ENCODE assay signal across 10 cellular contexts in genomic region chr2:1051075-1051474, GRCh38.
DNase-seq lines count a peak whose midpoint lies in the region; ATAC-seq, FAIRE-seq and TF ChIP-seq lines count a peak whose summit lies in the region.
"Had no signal": no experiment of that assay in that cellular context is flagged by ENCODE, and none has a peak within 500 bp of the region (broad histone marks: within the 10 kb centered on the region; RNA-seq: fewer than 3 reads in every experiment).

No MANE protein-coding gene starts in this region.

- H3K27me3 ChIP-seq in HepG2 (ENCODE audit: control insufficient read depth in 1 of 2, insufficient read depth in 2 of 2, low read length in 2 of 2) (peaks cover 0 to 8% of the 10 kb centered on the region in 2 experiments; a peak in 1 of 5 replicates), right lobe of liver (no peaks in the 10 kb centered on the region), RWPE2 (ENCODE audit: insufficient read depth, poor library complexity, severe bottlenecking) (no peaks in the 10 kb centered on the region), foreskin keratinocyte (no peaks in the 10 kb centered on the region)

- no peak for TF ChIP-seq CTCF in HepG2 (CRISPR knock-in tag; IDR thresholded peaks at IDR 0.05)
- TF ChIP-seq CTCF in right lobe of liver (IDR thresholded peaks at IDR 0.05): no peak
- peak; percentile 20 for TF ChIP-seq CTCF in RWPE2 (IDR thresholded peaks at IDR 0.05; ENCODE audit: poor library complexity, severe bottlenecking)
- TF ChIP-seq CTCF in foreskin keratinocyte (conservative IDR thresholded peaks at IDR 0.05): peak; percentile 38
- TF ChIP-seq CTCF in GM10266 (IDR thresholded peaks at IDR 0.05; ENCODE audit: control insufficient read depth, insufficient read depth, low read depth, missing control alignments): no peak

- no peak for FAIRE-seq in HepG2 (lab: Jason Lieb, UNC)

- intact Hi-C loops in HepG2 (cut with micrococcal nuclease; ENCODE audit: unreplicated experiment) (no loop called here), right lobe of liver (cut with DNase I) (no loop called here)

- WGBS in HepG2 (ENCODE audit: low lambda C conversion rate): 1% methylated on average over 3 of the region's 3 CpGs
- WGBS in right lobe of liver (ENCODE audit: insufficient coverage, low coverage, low lambda C conversion rate, missing lambda C conversion rate): 27% methylated on average over 3 of the region's 3 CpGs

- H3K36me3 ChIP-seq in HepG2 (replicated peaks in 1 of 2; ENCODE audit: control insufficient read depth in 1 of 2, insufficient read depth in 2 of 2, low read length in 2 of 2) (no peaks in the 10 kb centered on the region), right lobe of liver (no peaks in the 10 kb centered on the region), RWPE2 (ENCODE audit: low read depth) (no peaks in the 10 kb centered on the region)

- TF ChIP-seq RAD21 in HepG2 (CRISPR knock-in tag; IDR thresholded peaks at IDR 0.05): no peak

- TF ChIP-seq POLR2A in HepG2 (IDR thresholded peaks at IDR 0.05; ENCODE audit: insufficient read depth in 1 of 2, low read depth in 2 of 2, low read length in 2 of 2): no peak
- no peak for TF ChIP-seq POLR2A in right lobe of liver (IDR thresholded peaks at IDR 0.05)

- peak; percentile 93 for ATAC-seq in HepG2
- ATAC-seq in right lobe of liver: no peak
- ATAC-seq in RWPE2 (ENCODE audit: low read depth): no peak
- ATAC-seq in foreskin keratinocyte: peak; percentile 68
- ATAC-seq: T-helper 17 cell had no signal

- no peak overlapping the region for H3K9ac ChIP-seq in HepG2 (ENCODE audit: insufficient read depth, low read depth, low read length)

- no peak overlapping the region for H3K4me2 ChIP-seq in HepG2 (ENCODE audit: low read depth, low read length)

- H3K9me3 ChIP-seq in HepG2 (ENCODE audit: low read length) (no peaks in the 10 kb centered on the region), right lobe of liver (no peaks in the 10 kb centered on the region), RWPE2 (ENCODE audit: severe bottlenecking) (peaks cover 2% of the 10 kb centered on the region)

- no TSS peak for BruUV-seq in HepG2 (replicated peaks; lab: Mats Ljungman, UMichigan)

- DNase-seq in HepG2 (ENCODE audit: low spot score) (peak; percentile 10), right lobe of liver (no peak), RWPE2 (ENCODE audit: low spot score) (no peak), foreskin keratinocyte (no peak), substantia nigra (lab: John Stamatoyannopoulos, UW) (no peak), islet precursor cell (no peak), GM10266 (ENCODE audit: extremely low spot score) (no peak)
- no peak for DNase-seq in stimulated activated CD4-positive, alpha-beta T cell treated with anti-CD3 and anti-CD28 coated beads, Interleukin-4, amount 100 ng/mL, for 24 hours
- DNase-seq: activated naive CD8-positive, alpha-beta T cell treated with anti-CD3 and anti-CD28 coated beads, Interleukin-2, amount 10 ng/mL, durations not matched to agents 7 days and 5 days; T-helper 17 cell had no signal

- no peaks in the 10 kb centered on the region for H4K20me1 ChIP-seq in HepG2 (ENCODE audit: insufficient read depth, low read length)

- H3K4me3 ChIP-seq in HepG2 (replicated peaks in 1 of 3; ENCODE audit: insufficient read depth in 1 of 3, low read depth in 2 of 3, low read length in 3 of 3) (no peak overlapping the region), right lobe of liver (no peak overlapping the region), RWPE2 (ENCODE audit: severe bottlenecking) (no peak overlapping the region)

- H3K27ac ChIP-seq in HepG2 (ENCODE audit: extremely low read length, insufficient read depth, low read length) (no peak overlapping the region), right lobe of liver (no peak overlapping the region), RWPE2 (ENCODE audit: poor library complexity, severe bottlenecking) (no peak overlapping the region), foreskin keratinocyte (no peak overlapping the region), substantia nigra (ENCODE audit: low read depth, low read length, poor library complexity, severe bottlenecking) (no peak overlapping the region)

- POLR2A ChIA-PET in HepG2 (lab: Yijun Ruan, JAX): no interaction called here

- CTCF ChIA-PET in HepG2 (lab: Yijun Ruan, JAX; ENCODE audit: low intra/inter-chr PET ratio, low total read pairs): no interaction called here

- no peaks in the 10 kb centered on the region for H3K79me2 ChIP-seq in HepG2 (ENCODE audit: insufficient read depth, low read length)

- H2AFZ ChIP-seq in HepG2 (ENCODE audit: low read length): no peak overlapping the region

- H3K4me1 ChIP-seq in HepG2 (ENCODE audit: insufficient read depth, low read length): no peaks in the 10 kb centered on the region
- H3K4me1 ChIP-seq in right lobe of liver: no peaks in the 10 kb centered on the region
- H3K4me1 ChIP-seq in RWPE2 (ENCODE audit: insufficient read depth, poor library complexity, severe bottlenecking): no peaks in the 10 kb centered on the region
- H3K4me1 ChIP-seq in foreskin keratinocyte: peaks cover 9% of the 10 kb centered on the region

- TF ChIP-seq EP300 in HepG2 (IDR thresholded peaks at IDR 0.05; ENCODE audit: low read depth in 2 of 2, low read length in 2 of 2): no peak
- TF ChIP-seq EP300 in HepG2 (CRISPR knock-in tag; IDR thresholded peaks at IDR 0.05; ENCODE audit: borderline replicate concordance): no peak

- in situ Hi-C loops in HepG2 (cut with HindIII; ENCODE audit: extremely low pct_ligation_motif_present, low pct_unique_long_range_greater_than_20kb): no loop called here

TF ChIP-seq in HepG2, 621 proteins besides CTCF, POLR2A, EP300 and RAD21:
- TF ChIP-seq GABPA (IDR thresholded peaks at IDR 0.05; ENCODE audit: low read depth, low read length): no peak
- TF ChIP-seq GABPA (CRISPR knock-in tag; IDR thresholded peaks at IDR 0.05; ENCODE audit: low read depth): peak; percentile 71; the same call in 1 of the 2 replicates
- no peak for TF ChIP-seq IRX3 (CRISPR knock-in tag; IDR thresholded peaks at IDR 0.05; ENCODE audit: borderline replicate concordance, low read depth)
- TF ChIP-seq ZBTB25 (CRISPR knock-in tag; IDR thresholded peaks at IDR 0.05): no peak
- TF ChIP-seq MEIS1 (CRISPR knock-in tag; IDR thresholded peaks at IDR 0.05; ENCODE audit: borderline replicate concordance): no peak
- peak; percentile 50; the same call in 1 of the 2 replicates for TF ChIP-seq ZNF710 (CRISPR knock-in tag; IDR thresholded peaks at IDR 0.05; ENCODE audit: borderline replicate concordance)
- TF ChIP-seq PCBP2 (optimal IDR thresholded peaks at IDR 0.05; ENCODE audit: low read depth, low read length, poor library complexity, severe bottlenecking): peak; percentile 83
- peak; percentile 74 for TF ChIP-seq HNRNPK (IDR thresholded peaks at IDR 0.05; ENCODE audit: low read depth, low read length, poor library complexity, severe bottlenecking)

Comparison
In these comparisons a context has a peak if more than half of its experiments do, and no peak if none do; other contexts are left out.
1. ATAC-seq: peak in HepG2 (single experiment) and foreskin keratinocyte (single experiment); none in right lobe of liver (0 of 4) and RWPE2 (single experiment).
2. CTCF ChIP-seq: peak in RWPE2 (single experiment) and foreskin keratinocyte (single experiment); none in HepG2 (single experiment), right lobe of liver (0 of 4) and GM10266 (single experiment).